Comparison of ENCODE assay signal across 1 cellular context in genomic region chr7:135662373-135663114, GRCh38.
TF ChIP-seq lines count a peak whose summit lies in the region.

Gene STMP1, plus strand, starts transcription at chr7:135662514.

TF ChIP-seq in K562, 482 proteins besides CTCF, POLR2A, EP300 and RAD21 (continued from another document and continues in another):
- TF ChIP-seq ZHX1 (conservative IDR thresholded peaks at IDR 0.05; ENCODE audit: low read length) (0 out of 2 replicates have a peak, but pooled peaks have one; percentile 52), KAT8 (IDR thresholded peaks at IDR 0.05; ENCODE audit: low read depth) (no peak; the same call in 1 of the 2 replicates), MAFK (IDR thresholded peaks at IDR 0.05; ENCODE audit: low read length) (0 out of 2 replicates have a peak, but pooled peaks have one; percentile 20), ZBTB1 (CRISPR knock-in tag; IDR thresholded peaks at IDR 0.05; ENCODE audit: borderline replicate concordance, low read depth) (peak; percentile 68; the same call in 1 of the 2 replicates), EGR1 (conservative IDR thresholded peaks at IDR 0.05) (peak; percentile 94), GATAD2A (IDR thresholded peaks at IDR 0.05) (no peak), CREB3 (tag; conservative IDR thresholded peaks at IDR 0.05; ENCODE audit: low read depth) (no peak), KLF6 (CRISPR knock-in tag; IDR thresholded peaks at IDR 0.05; ENCODE audit: borderline replicate concordance) (peak; percentile 87; the same call in 1 of the 2 replicates), ATF6 (CRISPR knock-in tag; IDR thresholded peaks at IDR 0.05) (peak; percentile 79; the same call in 1 of the 2 replicates), ZNF583 (CRISPR knock-in tag; IDR thresholded peaks at IDR 0.05) (peak; percentile 66; the same call in 1 of the 2 replicates), GABPA (tag; conservative IDR thresholded peaks at IDR 0.05; ENCODE audit: low read depth) (peak; percentile 99), SMAD1 (IDR thresholded peaks at IDR 0.05; ENCODE audit: low read depth, low read length, partially characterized antibody) (peak; percentile 88), ZBTB34 (CRISPR knock-in tag; IDR thresholded peaks at IDR 0.05) (no peak), MEF2D (tag; conservative IDR thresholded peaks at IDR 0.05; ENCODE audit: low read depth) (no peak), CREM (IDR thresholded peaks at IDR 0.05; ENCODE audit: low read depth) (peak; percentile 96), ZKSCAN1 (IDR thresholded peaks at IDR 0.05; ENCODE audit: low read depth, low read length) (peak; percentile 69; the same call in 1 of the 2 replicates), HNRNPUL1 (IDR thresholded peaks at IDR 0.05; ENCODE audit: low read length) (no peak), ZNF512 (tag; IDR thresholded peaks at IDR 0.05) (no peak), ILF3 (IDR thresholded peaks at IDR 0.05; ENCODE audit: borderline replicate concordance) (no peak; the same call in 1 of the 2 replicates), NFRKB (IDR thresholded peaks at IDR 0.05; ENCODE audit: low read depth) (peak; percentile 67), MBD1 (CRISPR knock-in tag; IDR thresholded peaks at IDR 0.05) (no peak), MTF1 (CRISPR knock-in tag; IDR thresholded peaks at IDR 0.05; ENCODE audit: borderline replicate concordance) (no peak), TEAD2 (tag; IDR thresholded peaks at IDR 0.05) (no peak), ZNF316 (IDR thresholded peaks at IDR 0.05) (no peak; the same call in 1 of the 2 replicates), XRCC5 (IDR thresholded peaks at IDR 0.05; ENCODE audit: low read depth, low read length) (peak; percentile 92; the same call in 1 of the 2 replicates), PPARD (CRISPR knock-in tag; IDR thresholded peaks at IDR 0.05) (no peak), ZNF212 (CRISPR knock-in tag; IDR thresholded peaks at IDR 0.05) (no peak), HEY1 (CRISPR knock-in tag; IDR thresholded peaks at IDR 0.05; ENCODE audit: borderline replicate concordance) (no peak), BRF2 (IDR thresholded peaks at IDR 0.05; ENCODE audit: borderline replicate concordance, insufficient read depth, insufficient read length) (no peak), STAT6 (CRISPR knock-in tag; IDR thresholded peaks at IDR 0.05) (peak; percentile 16; the same call in 1 of the 2 replicates), CBX3 (IDR thresholded peaks at IDR 0.05; ENCODE audit: borderline replicate concordance in 1 of 2, low read length in 2 of 2) (peak in 1 of 2 experiments; percentile 94; a peak in 2 of 3 replicates), FOXA3 (CRISPR knock-in tag; conservative IDR thresholded peaks at IDR 0.05 in 1 of 2, IDR thresholded peaks at IDR 0.05 in 1 of 2) (0 out of 4 replicates have a peak, but pooled peaks of 1 of the 2 experiments have one; percentile 43), JUN (IDR thresholded peaks at IDR 0.05; ENCODE audit: borderline replicate concordance, low read depth, low read length) (peak; percentile 62; the same call in 1 of the 2 replicates), JUN (CRISPR knock-in tag; IDR thresholded peaks at IDR 0.05; ENCODE audit: borderline replicate concordance) (peak; percentile 90), ZNF3 (CRISPR knock-in tag; IDR thresholded peaks at IDR 0.05) (no peak), ETS1 (conservative IDR thresholded peaks at IDR 0.05; ENCODE audit: control insufficient read depth, low read depth, low read length) (peak; percentile 92), ZNF57 (CRISPR knock-in tag; IDR thresholded peaks at IDR 0.05) (no peak), KLF16 (IDR thresholded peaks at IDR 0.05) (peak; percentile 67; the same call in 1 of the 2 replicates), BRD9 (IDR thresholded peaks at IDR 0.05; ENCODE audit: low read depth, partially characterized antibody) (peak; percentile 27), PHF21A (IDR thresholded peaks at IDR 0.05; ENCODE audit: borderline replicate concordance, low read depth) (0 out of 2 replicates have a peak, but pooled peaks have one; percentile 1), ZNF79 (CRISPR knock-in tag; IDR thresholded peaks at IDR 0.05; ENCODE audit: low read depth) (no peak), IFI16 (CRISPR knock-in tag; IDR thresholded peaks at IDR 0.05) (no peak), HMGN3 (IDR thresholded peaks at IDR 0.05; ENCODE audit: borderline replicate concordance, extremely low read depth, insufficient read length, low read depth, low read length) (peak; percentile 98), RHOXF2B (CRISPR knock-in tag; conservative IDR thresholded peaks at IDR 0.05) (no peak), ZNF146 (CRISPR knock-in tag; IDR thresholded peaks at IDR 0.05; ENCODE audit: unreplicated experiment) (no peak), BRF1 (IDR thresholded peaks at IDR 0.05; ENCODE audit: borderline replicate concordance, extremely low read depth, insufficient read length) (no peak), ZNF584 (CRISPR knock-in tag; IDR thresholded peaks at IDR 0.05; ENCODE audit: low read depth) (no peak), CBFA2T2 (conservative IDR thresholded peaks at IDR 0.05) (no peak), BACH1 (tag; IDR thresholded peaks at IDR 0.05) (no peak; the same call in 1 of the 2 replicates), MAX (CRISPR knock-in tag; IDR thresholded peaks at IDR 0.05) (peak; percentile 85), L3MBTL2 (IDR thresholded peaks at IDR 0.05) (peak; percentile 87), ARHGAP35 (IDR thresholded peaks at IDR 0.05; ENCODE audit: partially characterized antibody) (no peak), SMARCA5 (IDR thresholded peaks at IDR 0.05) (no peak), MCM5 (IDR thresholded peaks at IDR 0.05; ENCODE audit: low read depth) (no peak)
